Comparison of ENCODE assay signal across 8 cellular contexts in genomic region chr7:100603697-100604077, GRCh38. TPM values are rescaled to one million over a fixed set of nuclear protein-coding genes. Genes with fewer than 3 reads are reported as not detected.
DNase-seq lines count a peak whose midpoint lies in the region; ATAC-seq and TF ChIP-seq lines count a peak whose summit lies in the region.

No MANE protein-coding gene starts in this region.

- H2AFZ ChIP-seq in OCI-LY3 (ENCODE audit: low read depth, low read length) (peak overlapping the region; percentile 78), osteoblast (ENCODE audit: low read length) (peak overlapping the region; percentile 74)

- H3K79me2 ChIP-seq in OCI-LY3 (ENCODE audit: low read length), result no peaks in the 10 kb centered on the region
- peaks cover 11% of the 10 kb centered on the region for H3K79me2 ChIP-seq in osteoblast (ENCODE audit: insufficient read depth, low read length)

- DNase-seq in osteoblast (ENCODE audit: insufficient read length, low spot score, missing footprints) (peak; percentile 85), DMS 273 (lab: John Stamatoyannopoulos, UW; ENCODE audit: unreplicated experiment) (no peak), globus pallidus (ENCODE audit: low spot score) (no peak)

- H3K4me2 ChIP-seq in OCI-LY3 (ENCODE audit: low read length) (peak overlapping the region; percentile 84), osteoblast (ENCODE audit: insufficient read depth, low read length) (peak overlapping the region; percentile 96)

- H3K4me1 ChIP-seq in OCI-LY3 (ENCODE audit: low read length) (peaks cover 7% of the 10 kb centered on the region; the same call in 1 of the 2 replicates), endocrine pancreas (ENCODE audit: control insufficient read depth, insufficient read depth, low read length) (no peaks in the 10 kb centered on the region), osteoblast (ENCODE audit: insufficient read depth, low read length) (peaks cover 30% of the 10 kb centered on the region)

- H3K27ac ChIP-seq in OCI-LY3 (ENCODE audit: low read length) (no peak overlapping the region), osteoblast (ENCODE audit: low read depth, low read length) (peak overlapping the region; percentile 73)

- H4K20me1 ChIP-seq in OCI-LY3 (ENCODE audit: insufficient read depth, low read length) (no peaks in the 10 kb centered on the region), osteoblast (ENCODE audit: insufficient read depth, low read length) (peaks cover 5% of the 10 kb centered on the region)

- H3K9ac ChIP-seq in OCI-LY3 (ENCODE audit: low read length) (peak overlapping the region; percentile 55), endocrine pancreas (ENCODE audit: control insufficient read depth, insufficient read depth, low read length) (peak overlapping the region; percentile 31)

- H3K4me3 ChIP-seq in OCI-LY3 (ENCODE audit: low read length), result peak overlapping the region; percentile 86
- no peak overlapping the region for H3K4me3 ChIP-seq in endocrine pancreas (ENCODE audit: control insufficient read depth, insufficient read depth, low read length)
- peak overlapping the region; percentile 86 for H3K4me3 ChIP-seq in osteoblast (ENCODE audit: insufficient read depth, low read length)

- H3K36me3 ChIP-seq in OCI-LY3 (replicated peaks; ENCODE audit: low read depth, low read length), result no peaks in the 10 kb centered on the region
- H3K36me3 ChIP-seq in endocrine pancreas (ENCODE audit: control insufficient read depth, insufficient read depth, low read length), result no peaks in the 10 kb centered on the region
- peaks cover 27% of the 10 kb centered on the region for H3K36me3 ChIP-seq in osteoblast (ENCODE audit: insufficient read depth, low read length)

- H3K9me3 ChIP-seq in OCI-LY3 (ENCODE audit: insufficient read depth, low read length) (no peaks in the 10 kb centered on the region), endocrine pancreas (ENCODE audit: control insufficient read depth, low read length) (no peaks in the 10 kb centered on the region), osteoblast (ENCODE audit: low read depth, low read length) (no peaks in the 10 kb centered on the region)

- H3K27me3 ChIP-seq in OCI-LY3 (ENCODE audit: low read depth, low read length) (no peaks in the 10 kb centered on the region), endocrine pancreas (ENCODE audit: control insufficient read depth, insufficient read depth, low read length) (no peaks in the 10 kb centered on the region), osteoblast (ENCODE audit: insufficient read depth, low read length) (no peaks in the 10 kb centered on the region)

- ATAC-seq in GM21619 (IDR thresholded peaks at IDR 0.05; ENCODE audit: unreplicated experiment) (peak; percentile 24), HG02798 (IDR thresholded peaks at IDR 0.05; ENCODE audit: poor library complexity, unreplicated experiment) (no peak), HG02870 (IDR thresholded peaks at IDR 0.05; ENCODE audit: unreplicated experiment) (no peak)

- TF ChIP-seq CTCF in OCI-LY3 (IDR thresholded peaks at IDR 0.05; ENCODE audit: low read depth, low read length) (no peak), osteoblast (IDR thresholded peaks at IDR 0.05; ENCODE audit: extremely low read depth, low read depth, low read length) (no peak)

RNA-seq across cellular contexts. Expression of gene PCOLCE, which starts 1.5 kb away (rescaled TPM):
- 231 and 259 TPM in 2 replicates for total RNA-seq in osteoblast

RNA-seq across cellular contexts. Expression of gene MOSPD3, which starts 8.7 kb away (rescaled TPM):
- 5.1 and 7.1 TPM in 2 replicates for total RNA-seq in osteoblast

RNA-seq across cellular contexts. Expression of gene FBXO24, which starts 17.6 kb away (rescaled TPM):
- total RNA-seq in osteoblast, result under 0.01 and 0.36 TPM in 2 replicates

RNA-seq across cellular contexts. Expression of gene LRCH4, which starts 17.8 kb away (rescaled TPM):
- 14.5 and 18.0 TPM in 2 replicates for total RNA-seq in osteoblast

RNA-seq across cellular contexts. Expression of gene SAP25, which starts 30.0 kb away (rescaled TPM):
- not detected in 2 replicates for total RNA-seq in osteoblast
